Comparison of ENCODE assay signal across 15 cellular contexts in the genomic region with DNA sequence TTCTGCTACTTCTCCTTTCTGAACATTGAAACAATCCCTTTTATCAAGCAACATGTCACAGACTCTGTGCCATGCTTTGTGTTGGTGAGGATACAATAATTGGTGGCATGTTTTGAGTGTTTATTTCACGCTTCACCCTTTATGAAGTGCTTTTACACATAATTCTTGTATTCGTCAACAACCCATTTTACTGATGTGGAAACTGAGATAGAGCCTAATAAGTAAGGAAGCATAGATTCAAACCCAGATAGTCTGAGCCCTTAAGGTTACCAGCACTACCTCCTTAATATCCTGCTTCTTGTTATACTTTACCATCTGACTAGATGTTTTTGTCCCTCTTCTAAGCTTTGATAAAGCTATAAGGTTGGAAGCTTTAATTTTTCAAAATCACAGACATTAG. TPM values are rescaled to one million over a fixed set of nuclear protein-coding genes. Genes with fewer than 3 reads are reported as not detected.
"Had no signal": no experiment of that assay in that cellular context is flagged by ENCODE, and none has a peak within 500 bp of the region (broad histone marks: within the 10 kb centered on the region; RNA-seq: fewer than 3 reads in every experiment).

No MANE protein-coding gene starts in this region.

- H3K27ac ChIP-seq: epithelial cell of prostate had no signal

- DNase-seq: activated CD4-positive, alpha-beta T cell treated with anti-CD3 and anti-CD28 coated beads for 48 hours; activated CD4-positive, CD25-positive, alpha-beta regulatory T cell; activated CD8-positive, alpha-beta memory T cell treated with anti-CD3 and anti-CD28 coated beads, Interleukin-2, amount 50 U/mL, for 4 hours; activated naive CD4-positive, alpha-beta T cell treated with anti-CD3 and anti-CD28 coated beads, Interleukin-2, amount 50 U/mL, for 16 hours; activated T-cell treated with anti-CD3 and anti-CD28 coated beads, Interleukin-2, amount 50 U/mL, for 4 hours; effector memory CD8-positive, alpha-beta T cell; glutamatergic neuron; hippocampal formation; posterior cingulate gyrus; stimulated activated CD4-positive, alpha-beta T cell treated with anti-CD3 and anti-CD28 coated beads, Interleukin-4, amount 100 ng/mL, for 1 hour; stimulated activated naive CD8-positive, alpha-beta T cell treated with anti-CD3 and anti-CD28 coated beads, Interleukin-15, amount 100 ng/mL, for 72 hours; T1000 had no signal

- ATAC-seq: activated T-cell treated with anti-CD3 and anti-CD28 coated beads, Interleukin-2, amount 50 U/mL, for 4 hours; effector memory CD8-positive, alpha-beta T cell; natural killer cell treated with Interleukin-12 subunit alpha and Interleukin-12 subunit beta and Interleukin-15 and Interleukin-18, amount 100 ng/mL, for 72 hours; stimulated activated naive CD8-positive, alpha-beta T cell treated with anti-CD3 and anti-CD28 coated beads, Interleukin-15, amount 100 ng/mL, for 72 hours had no signal

RNA-seq across cellular contexts. Expression of a gene that starts 49.3 kb away (rescaled TPM):
- total RNA-seq: left cardiac atrium; natural killer cell treated with Interleukin-12 subunit alpha and Interleukin-12 subunit beta and Interleukin-15 and Interleukin-18, amount 100 ng/mL, for 72 hours had no signal
